ENCODE assay signal across 21 cellular contexts in genomic region chr10:75207079-75207867, GRCh38. TPM values are rescaled to one million over a fixed set of nuclear protein-coding genes. Genes with fewer than 3 reads are reported as not detected.
DNase-seq lines count a peak whose midpoint lies in the region; ATAC-seq and TF ChIP-seq lines count a peak whose summit lies in the region.
"Had no signal": no experiment of that assay in that cellular context is flagged by ENCODE, and none has a peak within 500 bp of the region (broad histone marks: within the 10 kb centered on the region; RNA-seq: fewer than 3 reads in every experiment).

No MANE protein-coding gene starts in this region.

- DNase-seq in ELF-1 (ENCODE audit: low read depth, low spot score) (peak; percentile 69), RWPE1 (ENCODE audit: low spot score) (no peak), neural progenitor cell (ENCODE audit: low spot score) (no peak), kidney tubule cell (ENCODE audit: low spot score) (no peak), SW 1271 (lab: John Stamatoyannopoulos, UW) (no peak), NCI-H2107 treated with DMSO at 0.1 percent for 48 hours (lab: John Stamatoyannopoulos, UW; ENCODE audit: unreplicated experiment) (no peak)
- DNase-seq: activated CD4-positive, alpha-beta T cell treated with anti-CD3 and anti-CD28 coated beads for 1 hour; activated CD8-positive, alpha-beta memory T cell treated with anti-CD3 and anti-CD28 coated beads for 24 hours; activated naive CD8-positive, alpha-beta T cell treated with anti-CD3 and anti-CD28 coated beads for 36 hours; DMS79; effector memory CD8-positive, alpha-beta T cell; heart right ventricle; lower lobe of right lung; naive thymus-derived CD8-positive, alpha-beta T cell; NCI-H1436 treated with DMSO at 0.1 percent for 48 hours; NCI-H69; transverse colon had no signal

- H3K79me2 ChIP-seq in neural progenitor cell (ENCODE audit: low read depth): peaks cover 18% of the 10 kb centered on the region

- H3K27ac ChIP-seq in RWPE1 (peak overlapping the region; percentile 99), gastroesophageal sphincter (peak overlapping the region in 3 of 4 donors; percentile 98 to 100 (median 100)), neural progenitor cell (no peak overlapping the region)
- H3K27ac ChIP-seq: heart right ventricle, lower lobe of right lung had no signal

- WGBS in gastroesophageal sphincter (ENCODE audit: low coverage in 1 of 2), 2 donors: 70 to 71% methylated on average over 7 to 12 of the region's 13 CpGs

- H4K20me1 ChIP-seq in neural progenitor cell (ENCODE audit: low read depth): peaks cover 15% of the 10 kb centered on the region

- peaks cover 9% of the 10 kb centered on the region for H3F3A ChIP-seq in neural progenitor cell (ENCODE audit: low read depth)

- H3K9me3 ChIP-seq in gastroesophageal sphincter (no peaks in the 10 kb centered on the region), neural progenitor cell (ENCODE audit: low read depth) (no peaks in the 10 kb centered on the region)
- H3K9me3 ChIP-seq: heart right ventricle, lower lobe of right lung, transverse colon had no signal

- peak overlapping the region; percentile 4 for H3K27ac Mint-ChIP-seq in neural progenitor cell
- H3K27ac Mint-ChIP-seq: activated T-cell treated with anti-CD3 and anti-CD28 coated beads, Interleukin-2, amount 50 U/mL, for 72 hours; effector memory CD8-positive, alpha-beta T cell had no signal

- H3K27me3 ChIP-seq in gastroesophageal sphincter (no peaks in the 10 kb centered on the region), neural progenitor cell (no peaks in the 10 kb centered on the region)
- H3K27me3 ChIP-seq: heart right ventricle, transverse colon had no signal

- H3K4me3 ChIP-seq in gastroesophageal sphincter (no peak overlapping the region), neural progenitor cell (no peak overlapping the region)
- H3K4me3 ChIP-seq: heart right ventricle, lower lobe of right lung, transverse colon had no signal

- ATAC-seq in gastroesophageal sphincter (no peak), GM21786 (IDR thresholded peaks at IDR 0.05; ENCODE audit: unreplicated experiment) (no peak)
- ATAC-seq: effector memory CD8-positive, alpha-beta T cell; heart right ventricle; lower lobe of right lung; naive thymus-derived CD8-positive, alpha-beta T cell had no signal

- H3K4me3 Mint-ChIP-seq in neural progenitor cell: no peak overlapping the region
- H3K4me3 Mint-ChIP-seq: activated naive CD8-positive, alpha-beta T cell treated with anti-CD3 and anti-CD28 coated beads for 36 hours; effector memory CD8-positive, alpha-beta T cell; stimulated activated naive CD8-positive, alpha-beta T cell treated with anti-CD3 and anti-CD28 coated beads, Interleukin-15, Interleukin-2, amounts not matched to agents 100 ng/mL and 50 ng/mL, for 24 hours had no signal

- H3K4me1 ChIP-seq in gastroesophageal sphincter (peaks cover 2 to 49% (median 15%) of the 10 kb centered on the region in 3 donors), neural progenitor cell (peaks cover 18% of the 10 kb centered on the region)

- H3K9me3 Mint-ChIP-seq in neural progenitor cell: no peaks in the 10 kb centered on the region
- H3K9me3 Mint-ChIP-seq: activated naive CD8-positive, alpha-beta T cell treated with anti-CD3 and anti-CD28 coated beads for 36 hours; activated T-cell treated with anti-CD3 and anti-CD28 coated beads, Interleukin-2, amount 50 U/mL, for 72 hours; effector memory CD8-positive, alpha-beta T cell; naive thymus-derived CD8-positive, alpha-beta T cell; stimulated activated naive CD8-positive, alpha-beta T cell treated with anti-CD3 and anti-CD28 coated beads, Interleukin-15, Interleukin-2, amounts not matched to agents 100 ng/mL and 50 ng/mL, for 24 hours had no signal

- TF ChIP-seq CTCF in RWPE1 (conservative IDR thresholded peaks at IDR 0.05; ENCODE audit: low read depth): no peak
- no peak for TF ChIP-seq CTCF in gastroesophageal sphincter (IDR thresholded peaks at IDR 0.05)
- no peak for TF ChIP-seq CTCF in neural progenitor cell (IDR thresholded peaks at IDR 0.05)

- peaks cover 0 to 3% of the 10 kb centered on the region in 2 donors for H3K36me3 ChIP-seq in gastroesophageal sphincter
- no peaks in the 10 kb centered on the region for H3K36me3 ChIP-seq in neural progenitor cell

- H3K36me3 Mint-ChIP-seq in neural progenitor cell: peaks cover 5% of the 10 kb centered on the region

- H3K9ac ChIP-seq in neural progenitor cell: no peak overlapping the region

- H3K27me3 Mint-ChIP-seq in neural progenitor cell (ENCODE audit: insufficient read depth, low read depth): peaks cover 4% of the 10 kb centered on the region
- H3K27me3 Mint-ChIP-seq: activated naive CD8-positive, alpha-beta T cell treated with anti-CD3 and anti-CD28 coated beads for 36 hours; effector memory CD8-positive, alpha-beta T cell; naive thymus-derived CD8-positive, alpha-beta T cell; stimulated activated naive CD8-positive, alpha-beta T cell treated with anti-CD3 and anti-CD28 coated beads, Interleukin-15, Interleukin-2, amounts not matched to agents 100 ng/mL and 50 ng/mL, for 24 hours had no signal

- POLR2A ChIA-PET in RWPE1 (lab: Yijun Ruan, JAX; ENCODE audit: low non-redundant PET): no interaction called here

- no peak for TF ChIP-seq EP300 in gastroesophageal sphincter (IDR thresholded peaks at IDR 0.05)

- TF ChIP-seq POLR2A in gastroesophageal sphincter (IDR thresholded peaks at IDR 0.05): no peak

- H3K4me1 Mint-ChIP-seq in neural progenitor cell: peaks cover 22% of the 10 kb centered on the region

- H2AFZ ChIP-seq in neural progenitor cell (replicated peaks): no peak overlapping the region

- H3K4me2 ChIP-seq in neural progenitor cell: no peak overlapping the region

- CTCF ChIA-PET in RWPE1 (lab: Yijun Ruan, JAX): interaction anchor here (0.5 to 1.7 kb wide), 6 partner anchors 19 to 456 kb away, joined by 3 to 7 read pairs (median 4); partner anchors contain the start of gene COMTD1

RNA-seq across cellular contexts. Expression of gene VDAC2, which starts 3.3 kb away (rescaled TPM):
- total RNA-seq in gastroesophageal sphincter (100 to 1,000 TPM; 199 to 283 (median 249) TPM), neural progenitor cell (ENCODE audit: low replicate concordance) (163 and 341 TPM in 2 replicates)

RNA-seq across cellular contexts. Expression of gene COMTD1, which starts 28.5 kb away (rescaled TPM):
- total RNA-seq in gastroesophageal sphincter (10 to 100 TPM; 15.3 to 25.8 (median 21.6) TPM), neural progenitor cell (ENCODE audit: low replicate concordance) (2.1 and 5.3 TPM in 2 replicates)
